In genomic region chr2:69583434-69583833, GRCh38 we compare ENCODE assay signal across 14 cellular contexts.
DNase-seq lines count a peak whose midpoint lies in the region; ATAC-seq, FAIRE-seq and TF ChIP-seq lines count a peak whose summit lies in the region.
"Had no signal": no experiment of that assay in that cellular context is flagged by ENCODE, and none has a peak within 500 bp of the region (broad histone marks: within the 10 kb centered on the region; RNA-seq: fewer than 3 reads in every experiment).

No MANE protein-coding gene starts in this region.

- no peaks in the 10 kb centered on the region for H3K36me3 ChIP-seq in HepG2 (replicated peaks in 1 of 2; ENCODE audit: control insufficient read depth in 1 of 2, insufficient read depth in 2 of 2, low read length in 2 of 2)
- H3K36me3 ChIP-seq in right lobe of liver: no peaks in the 10 kb centered on the region
- no peaks in the 10 kb centered on the region for H3K36me3 ChIP-seq in thyroid gland

- TF ChIP-seq EP300 in HepG2 (IDR thresholded peaks at IDR 0.05; ENCODE audit: low read depth in 2 of 2, low read length in 2 of 2) (no peak), HepG2 (CRISPR knock-in tag; IDR thresholded peaks at IDR 0.05; ENCODE audit: borderline replicate concordance) (no peak)

- CTCF ChIA-PET in HepG2 (lab: Yijun Ruan, JAX; ENCODE audit: low intra/inter-chr PET ratio, low total read pairs) (no interaction called here), T-cell (lab: Charles Lee) (interaction anchor here in 1 of 2 donors (1.1 to 2.6 kb wide), 5 partner anchors 14 to 233 kb away, joined by 3 to 19 read pairs (median 7); no protein-coding TSS in a partner anchor)

- H3K9ac ChIP-seq in HepG2 (ENCODE audit: insufficient read depth, low read depth, low read length): no peak overlapping the region
- H3K9ac ChIP-seq: SK-N-SH had no signal

- H4K20me1 ChIP-seq in HepG2 (ENCODE audit: insufficient read depth, low read length): no peaks in the 10 kb centered on the region

- no peaks in the 10 kb centered on the region for H3K9me3 Mint-ChIP-seq in T-cell

- H3K4me1 ChIP-seq in HepG2 (ENCODE audit: insufficient read depth, low read length): peaks cover 44% of the 10 kb centered on the region
- H3K4me1 ChIP-seq in right lobe of liver: peaks cover 0 to 19% (median 4%) of the 10 kb centered on the region in 4 donors
- peaks cover 63 to 70% of the 10 kb centered on the region in 2 donors for H3K4me1 ChIP-seq in thyroid gland

- peak overlapping the region; percentile 82 to 89 for H3K27ac Mint-ChIP-seq in T-cell
- H3K27ac Mint-ChIP-seq: B cell had no signal

- no peaks in the 10 kb centered on the region for H3K27me3 ChIP-seq in HepG2 (ENCODE audit: control insufficient read depth in 1 of 2, insufficient read depth in 2 of 2, low read length in 2 of 2)
- no peaks in the 10 kb centered on the region for H3K27me3 ChIP-seq in right lobe of liver
- H3K27me3 ChIP-seq in thyroid gland: no peaks in the 10 kb centered on the region

- intact Hi-C loops in HepG2 (cut with micrococcal nuclease; ENCODE audit: unreplicated experiment): no loop called here
- intact Hi-C loops in right lobe of liver (cut with DNase I): no loop called here
- intact Hi-C loops in thyroid gland (cut with DNase I): no loop called here

- H3K4me2 ChIP-seq in HepG2 (ENCODE audit: low read depth, low read length): no peak overlapping the region
- H3K4me2 ChIP-seq: smooth muscle cell had no signal

- peaks cover 7% of the 10 kb centered on the region for H3K36me3 Mint-ChIP-seq in T-cell

- H3K4me3 ChIP-seq in HepG2 (replicated peaks in 1 of 3; ENCODE audit: insufficient read depth in 1 of 3, low read depth in 2 of 3, low read length in 3 of 3) (no peak overlapping the region), right lobe of liver (no peak overlapping the region), thyroid gland (replicated peaks in 1 of 3) (no peak overlapping the region)
- H3K4me3 ChIP-seq: smooth muscle cell had no signal

- no TSS peak for BruUV-seq in HepG2 (replicated peaks; lab: Mats Ljungman, UMichigan)

- FAIRE-seq in HepG2 (lab: Jason Lieb, UNC) (no peak), GM12891 (lab: Jason Lieb, UNC) (no peak)

- in situ Hi-C loops in HepG2 (cut with HindIII; ENCODE audit: extremely low pct_ligation_motif_present, low pct_unique_long_range_greater_than_20kb): no loop called here

- DNase-seq in HepG2 (ENCODE audit: low spot score) (no peak), right lobe of liver (no peak), T-cell (no peak), kidney tubule cell (ENCODE audit: low spot score) (peak; percentile 44), thyroid gland (no peak), GM12891 (ENCODE audit: insufficient read length, low spot score) (no peak), COR-L47 (lab: John Stamatoyannopoulos, UW) (no peak)
- DNase-seq: activated gamma-delta T cell treated with Interleukin-2 at 50 U/mL for 16 hours, NCI-H510A treated with DMSO at 0.1 percent for 48 hours, nucleus accumbens, SK-N-SH had no signal

- no peaks in the 10 kb centered on the region for H3K79me2 ChIP-seq in HepG2 (ENCODE audit: insufficient read depth, low read length)

- no peak for TF ChIP-seq RAD21 in HepG2 (CRISPR knock-in tag; IDR thresholded peaks at IDR 0.05)

- TF ChIP-seq CTCF in HepG2 (CRISPR knock-in tag; IDR thresholded peaks at IDR 0.05) (no peak), right lobe of liver (IDR thresholded peaks at IDR 0.05) (no peak), thyroid gland (IDR thresholded peaks at IDR 0.05) (no peak)

- H3K4me3 Mint-ChIP-seq in T-cell: peak overlapping the region in 2 of 3 donors; percentile 55 to 72
- H3K4me3 Mint-ChIP-seq: B cell had no signal

- H3K27me3 Mint-ChIP-seq in T-cell: no peaks in the 10 kb centered on the region

- POLR2A ChIA-PET in HepG2 (lab: Yijun Ruan, JAX): no interaction called here
- POLR2A ChIA-PET in T-cell (lab: Charles Lee): interaction anchor here (0.6 to 0.7 kb wide), 4 partner anchors 18 to 1086 kb away, joined by 3 to 4 read pairs (median 3); no protein-coding TSS in a partner anchor

- ATAC-seq in HepG2 (peak; percentile 42; the same call in 2 of the 3 replicates), right lobe of liver (no peak), T-cell (replicated peaks in 1 of 4) (no peak), GM19467 (IDR thresholded peaks at IDR 0.05; ENCODE audit: unreplicated experiment) (no peak)

- H2AFZ ChIP-seq in HepG2 (ENCODE audit: low read length): no peak overlapping the region

- H3K9me3 ChIP-seq in HepG2 (ENCODE audit: low read length): no peaks in the 10 kb centered on the region
- no peaks in the 10 kb centered on the region for H3K9me3 ChIP-seq in right lobe of liver
- H3K9me3 ChIP-seq in thyroid gland: no peaks in the 10 kb centered on the region
- H3K9me3 ChIP-seq: SK-N-SH had no signal

- 61% methylated on average over 3 of the region's 3 CpGs for WGBS in HepG2 (ENCODE audit: low lambda C conversion rate)
- WGBS in right lobe of liver (ENCODE audit: insufficient coverage, low coverage, low lambda C conversion rate, missing lambda C conversion rate): 77% methylated on average over 3 of the region's 3 CpGs
- WGBS in thyroid gland, 2 donors: 69 to 76% methylated on average over 3 of the region's 3 CpGs

- H3K27ac ChIP-seq in HepG2 (ENCODE audit: extremely low read length, insufficient read depth, low read length) (no peak overlapping the region), right lobe of liver (no peak overlapping the region), thyroid gland (peak overlapping the region; percentile 76 to 98 (median 89))

- peaks cover 89 to 98% (median 90%) of the 10 kb centered on the region in 3 donors for H3K4me1 Mint-ChIP-seq in T-cell

- TF ChIP-seq POLR2A in HepG2 (IDR thresholded peaks at IDR 0.05; ENCODE audit: insufficient read depth in 1 of 2, low read depth in 2 of 2, low read length in 2 of 2) (no peak), right lobe of liver (IDR thresholded peaks at IDR 0.05) (no peak), thyroid gland (IDR thresholded peaks at IDR 0.05) (no peak), GM12891 (IDR thresholded peaks at IDR 0.05; ENCODE audit: low read depth, low read length) (no peak)

TF ChIP-seq in HepG2, 621 proteins besides CTCF, POLR2A, EP300 and RAD21:
- TF ChIP-seq NCOA1 (CRISPR knock-in tag; IDR thresholded peaks at IDR 0.05) (no peak), HNF4A (CRISPR knock-in tag; IDR thresholded peaks at IDR 0.05) (peak; percentile 41), ZMYM3 (CRISPR knock-in tag; IDR thresholded peaks at IDR 0.05) (no peak), MAX (IDR thresholded peaks at IDR 0.05) (no peak), BCL6 (CRISPR knock-in tag; IDR thresholded peaks at IDR 0.05) (peak; percentile 49; the same call in 1 of the 2 replicates)

TF ChIP-seq in GM12891, 5 proteins besides CTCF, POLR2A, EP300 and RAD21:
- TF ChIP-seq SPI1 (IDR thresholded peaks at IDR 0.05; ENCODE audit: low read depth, low read length): no peak
- TF ChIP-seq POU2F2 (IDR thresholded peaks at IDR 0.05; ENCODE audit: low read depth, low read length): no peak
- TF ChIP-seq PAX5 (IDR thresholded peaks at IDR 0.05; ENCODE audit: insufficient read depth, low read length, severe bottlenecking): no peak
- TF ChIP-seq TAF1 (IDR thresholded peaks at IDR 0.05; ENCODE audit: low read depth, low read length): no peak
- no peak for TF ChIP-seq POLR2AphosphoS5 (IDR thresholded peaks at IDR 0.05; ENCODE audit: low read depth, low read length)

Comparison
In these comparisons a context has a peak if more than half of its experiments do, and no peak if none do; other contexts are left out.
1. H3K27ac ChIP-seq: peak in thyroid gland (3 of 3); none in HepG2 (single experiment) and right lobe of liver (0 of 3).